In genomic region chr15:56496635-56497034, GRCh38 we compare ENCODE assay signal across 8 cellular contexts. TPM values are rescaled to one million over a fixed set of nuclear protein-coding genes. Genes with fewer than 3 reads are reported as not detected.
DNase-seq lines count a peak whose midpoint lies in the region; ATAC-seq, FAIRE-seq and TF ChIP-seq lines count a peak whose summit lies in the region.

No MANE protein-coding gene starts in this region.

- no peaks in the 10 kb centered on the region for H3K4me1 ChIP-seq in astrocyte (ENCODE audit: insufficient read depth, low read length)
- H3K4me1 ChIP-seq in smooth muscle cell (ENCODE audit: low read depth), result no peaks in the 10 kb centered on the region

- no peaks in the 10 kb centered on the region for H3K36me3 Mint-ChIP-seq in astrocyte (ENCODE audit: low read depth, unreplicated experiment)

- FAIRE-seq in GM18507 (lab: Jason Lieb, UNC), result no peak
- FAIRE-seq in astrocyte (lab: Jason Lieb, UNC), result peak; percentile 95

- no peak overlapping the region for H3K27ac Mint-ChIP-seq in astrocyte (ENCODE audit: unreplicated experiment)

- H3K27me3 Mint-ChIP-seq in astrocyte (ENCODE audit: low read depth, unreplicated experiment), result peaks cover 23% of the 10 kb centered on the region

- no peaks in the 10 kb centered on the region for H3K4me1 Mint-ChIP-seq in astrocyte (ENCODE audit: low read depth, unreplicated experiment)

- H3K27me3 ChIP-seq in astrocyte (ENCODE audit: insufficient read depth, low read length) (no peaks in the 10 kb centered on the region), smooth muscle cell (ENCODE audit: low read depth) (no peaks in the 10 kb centered on the region)

- no peak overlapping the region for H3K27ac ChIP-seq in astrocyte (ENCODE audit: low read depth, low read length)
- no peak overlapping the region for H3K27ac ChIP-seq in smooth muscle cell (ENCODE audit: low read depth)

- H3K79me2 ChIP-seq in astrocyte (ENCODE audit: insufficient read depth, low read length) (no peaks in the 10 kb centered on the region), smooth muscle cell (ENCODE audit: low read depth) (no peaks in the 10 kb centered on the region)

- no peak overlapping the region for H3K4me3 Mint-ChIP-seq in astrocyte (ENCODE audit: unreplicated experiment)

- no peak overlapping the region for H3K9ac ChIP-seq in astrocyte (ENCODE audit: low read length)
- H3K9ac ChIP-seq in smooth muscle cell (ENCODE audit: low read depth), result no peak overlapping the region

- H2AFZ ChIP-seq in astrocyte (ENCODE audit: low read depth, low read length), result peak overlapping the region; percentile 55
- no peak overlapping the region for H2AFZ ChIP-seq in smooth muscle cell (ENCODE audit: low read depth)

- H3K36me3 ChIP-seq in astrocyte (ENCODE audit: insufficient read depth, low read length) (no peaks in the 10 kb centered on the region), smooth muscle cell (ENCODE audit: low read depth) (no peaks in the 10 kb centered on the region)

- peak; percentile 59 for TF ChIP-seq CTCF in AG09309 (IDR thresholded peaks at IDR 0.05; ENCODE audit: control insufficient read depth, insufficient read depth, low read depth, low read length, missing control alignments)
- peak; percentile 76 for TF ChIP-seq CTCF in astrocyte (IDR thresholded peaks at IDR 0.05; ENCODE audit: insufficient read depth, low read depth, low read length)
- TF ChIP-seq CTCF in smooth muscle cell (IDR thresholded peaks at IDR 0.05; ENCODE audit: borderline replicate concordance, insufficient read depth, poor library complexity, severe bottlenecking), result peak; percentile 63

- no peaks in the 10 kb centered on the region for H3F3A ChIP-seq in smooth muscle cell (ENCODE audit: low read depth)

- no peaks in the 10 kb centered on the region for H4K20me1 ChIP-seq in astrocyte (ENCODE audit: insufficient read depth, low read length)
- H4K20me1 ChIP-seq in smooth muscle cell (ENCODE audit: low read depth), result no peaks in the 10 kb centered on the region

- ATAC-seq in GM21529 (IDR thresholded peaks at IDR 0.05; ENCODE audit: unreplicated experiment), result no peak

- H3K9me3 Mint-ChIP-seq in astrocyte (ENCODE audit: unreplicated experiment), result no peaks in the 10 kb centered on the region

- DNase-seq in AG09309 (ENCODE audit: low read depth), result peak; percentile 34
- DNase-seq in GM18507 (ENCODE audit: extremely low spot score, insufficient read length, low read depth), result peak; percentile 2
- peak; percentile 50 for DNase-seq in HS-5 (ENCODE audit: low read depth)
- peak; percentile 87 for DNase-seq in NCI-H526 treated with DMSO at 0.1 percent for 48 hours (lab: John Stamatoyannopoulos, UW)
- peak; percentile 63 for DNase-seq in astrocyte (ENCODE audit: low read depth)
- peak; percentile 54 for DNase-seq in hepatic stellate cell (ENCODE audit: low spot score)
- no peak for DNase-seq in smooth muscle cell (lab: John Stamatoyannopoulos, UW; ENCODE audit: unreplicated experiment)

- H3K4me3 ChIP-seq in AG09309 (ENCODE audit: control insufficient read depth, low read depth, low read length) (no peak overlapping the region), astrocyte (ENCODE audit: insufficient read depth, low read depth, low read length) (no peak overlapping the region), smooth muscle cell (no peak overlapping the region)

- H3K4me2 ChIP-seq in astrocyte (ENCODE audit: low read length) (peak overlapping the region; percentile 57), smooth muscle cell (peak overlapping the region; percentile 23)

- H3K9me3 ChIP-seq in astrocyte (ENCODE audit: insufficient read depth, low read depth, low read length) (no peaks in the 10 kb centered on the region), smooth muscle cell (replicated peaks; ENCODE audit: low read depth) (no peaks in the 10 kb centered on the region)

- 46% methylated on average over 7 of the region's 7 CpGs for whole genome bisulfite sequencing in smooth muscle cell (ENCODE audit: low lambda C conversion rate)

RNA-seq across cellular contexts. Expression of gene MNS1, which starts 31.7 kb away (rescaled TPM):
- total RNA-seq in astrocyte, result 0.86 and 1.6 TPM in 2 replicates
- 0.31 and 2.0 TPM in 2 replicates for total RNA-seq in smooth muscle cell
- 1.2 and 2.3 TPM in 2 replicates for polyA plus RNA-seq in smooth muscle cell
